ENCODE assay signal across 12 cellular contexts in the genomic region with DNA sequence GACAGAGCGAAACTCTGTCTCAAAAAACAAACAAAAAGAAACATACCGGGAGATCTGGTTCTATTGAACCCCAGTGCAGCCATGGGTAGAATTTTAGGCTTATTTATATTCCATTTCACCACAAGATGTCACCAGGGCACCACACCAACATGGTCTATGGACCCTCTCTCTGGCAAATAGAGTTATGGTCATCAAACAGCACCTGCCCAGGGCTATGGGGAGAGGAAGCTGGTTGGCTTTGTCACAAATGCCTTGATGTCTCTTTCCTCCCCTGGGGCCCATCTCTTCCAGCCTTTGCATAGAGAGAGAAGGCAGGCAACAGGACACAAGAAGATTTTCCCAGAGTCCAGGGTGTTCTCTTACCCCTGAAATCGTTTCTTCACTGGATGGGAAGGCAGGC.
DNase-seq lines count a peak whose midpoint lies in the region; ATAC-seq and TF ChIP-seq lines count a peak whose summit lies in the region.
"Had no signal": no experiment of that assay in that cellular context is flagged by ENCODE, and none has a peak within 500 bp of the region (broad histone marks: within the 10 kb centered on the region; RNA-seq: fewer than 3 reads in every experiment).

No MANE protein-coding gene starts in this region.

- POLR2A ChIA-PET in GM10248 (lab: Yijun Ruan, JAX): no interaction called here

- H3K4me3 Mint-ChIP-seq in stimulated activated effector memory CD8-positive, alpha-beta T cell treated with anti-CD3 and anti-CD28 coated beads, Interleukin-12 subunit alpha, Interleukin-12 subunit beta, amount 100 ng/mL, for 72 hours: no peak overlapping the region
- no peak overlapping the region for H3K4me3 Mint-ChIP-seq in activated T-cell treated with anti-CD3 and anti-CD28 coated beads, Interleukin-2, amount 50 U/mL, for 24 hours
- H3K4me3 Mint-ChIP-seq: central memory CD8-positive, alpha-beta T cell; mesothelial cell of epicardium had no signal

- H3K36me3 Mint-ChIP-seq in stimulated activated effector memory CD8-positive, alpha-beta T cell treated with anti-CD3 and anti-CD28 coated beads, Interleukin-12 subunit alpha, Interleukin-12 subunit beta, amount 100 ng/mL, for 72 hours: no peaks in the 10 kb centered on the region
- H3K36me3 Mint-ChIP-seq in activated T-cell treated with anti-CD3 and anti-CD28 coated beads, Interleukin-2, amount 50 U/mL, for 24 hours (ENCODE audit: low read depth): no peaks in the 10 kb centered on the region
- H3K36me3 Mint-ChIP-seq: mesothelial cell of epicardium had no signal

- no peaks in the 10 kb centered on the region for H3K9me3 Mint-ChIP-seq in stimulated activated effector memory CD8-positive, alpha-beta T cell treated with anti-CD3 and anti-CD28 coated beads, Interleukin-12 subunit alpha, Interleukin-12 subunit beta, amount 100 ng/mL, for 72 hours
- no peaks in the 10 kb centered on the region for H3K9me3 Mint-ChIP-seq in activated T-cell treated with anti-CD3 and anti-CD28 coated beads, Interleukin-2, amount 50 U/mL, for 24 hours
- H3K9me3 Mint-ChIP-seq: central memory CD8-positive, alpha-beta T cell had no signal

- CTCF ChIA-PET in GM10248 (lab: Yijun Ruan, JAX): no interaction called here

- TF ChIP-seq CTCF in C4-2B (conservative IDR thresholded peaks at IDR 0.05) (peak; percentile 56), GM10248 (IDR thresholded peaks at IDR 0.05; ENCODE audit: control extremely low read depth, extremely low read depth, low read depth, missing control alignments) (no peak)

- H3K4me1 Mint-ChIP-seq in stimulated activated effector memory CD8-positive, alpha-beta T cell treated with anti-CD3 and anti-CD28 coated beads, Interleukin-12 subunit alpha, Interleukin-12 subunit beta, amount 100 ng/mL, for 72 hours: no peaks in the 10 kb centered on the region
- H3K4me1 Mint-ChIP-seq in activated T-cell treated with anti-CD3 and anti-CD28 coated beads, Interleukin-2, amount 50 U/mL, for 24 hours (ENCODE audit: low read depth): no peaks in the 10 kb centered on the region
- H3K4me1 Mint-ChIP-seq: central memory CD8-positive, alpha-beta T cell; mesothelial cell of epicardium had no signal

- DNase-seq in HuH-7.5 (ENCODE audit: low spot score): peak; percentile 18
- peak; percentile 85 for DNase-seq in SHP77 treated with DMSO at 0.1 percent for 48 hours (lab: John Stamatoyannopoulos, UW)
- DNase-seq in left kidney (ENCODE audit: low read depth, low spot score): peak; percentile 60
- no peak for DNase-seq in stimulated activated effector memory CD8-positive, alpha-beta T cell treated with anti-CD3 and anti-CD28 coated beads, Interleukin-12 subunit alpha, Interleukin-12 subunit beta, amount 100 ng/mL, for 72 hours (ENCODE audit: low spot score in 2 of 2)
- no peak for DNase-seq in GM10248 (ENCODE audit: extremely low spot score)
- DNase-seq in activated T-cell treated with anti-CD3 and anti-CD28 coated beads, Interleukin-2, amount 50 U/mL, for 24 hours: no peak
- DNase-seq in NK-92 (lab: John Stamatoyannopoulos, UW; ENCODE audit: unreplicated experiment): no peak
- DNase-seq: GOT3, NCI-H187 treated with DMSO at 0.1 percent for 48 hours had no signal

- H3K27ac Mint-ChIP-seq in stimulated activated effector memory CD8-positive, alpha-beta T cell treated with anti-CD3 and anti-CD28 coated beads, Interleukin-12 subunit alpha, Interleukin-12 subunit beta, amount 100 ng/mL, for 72 hours: no peak overlapping the region
- no peak overlapping the region for H3K27ac Mint-ChIP-seq in activated T-cell treated with anti-CD3 and anti-CD28 coated beads, Interleukin-2, amount 50 U/mL, for 24 hours
- H3K27ac Mint-ChIP-seq: mesothelial cell of epicardium had no signal

- ATAC-seq in stimulated activated effector memory CD8-positive, alpha-beta T cell treated with anti-CD3 and anti-CD28 coated beads, Interleukin-12 subunit alpha, Interleukin-12 subunit beta, amount 100 ng/mL, for 72 hours: no peak

- no peaks in the 10 kb centered on the region for H3K27me3 Mint-ChIP-seq in activated T-cell treated with anti-CD3 and anti-CD28 coated beads, Interleukin-2, amount 50 U/mL, for 24 hours
- H3K27me3 Mint-ChIP-seq: central memory CD8-positive, alpha-beta T cell had no signal

- H3K27ac ChIP-seq in C4-2B: no peak overlapping the region

Comparison
In these comparisons a context has a peak if more than half of its experiments do, and no peak if none do; other contexts are left out.
1. DNase-seq: peak in HuH-7.5 (single experiment), SHP77 treated with DMSO at 0.1 percent for 48 hours (single experiment) and left kidney (single experiment); none in stimulated activated effector memory CD8-positive, alpha-beta T cell treated with anti-CD3 and anti-CD28 coated beads, Interleukin-12 subunit alpha, Interleukin-12 subunit beta, amount 100 ng/mL, for 72 hours (0 of 2), GM10248 (single experiment), activated T-cell treated with anti-CD3 and anti-CD28 coated beads, Interleukin-2, amount 50 U/mL, for 24 hours (single experiment) and NK-92 (single experiment).